In the genomic region with DNA sequence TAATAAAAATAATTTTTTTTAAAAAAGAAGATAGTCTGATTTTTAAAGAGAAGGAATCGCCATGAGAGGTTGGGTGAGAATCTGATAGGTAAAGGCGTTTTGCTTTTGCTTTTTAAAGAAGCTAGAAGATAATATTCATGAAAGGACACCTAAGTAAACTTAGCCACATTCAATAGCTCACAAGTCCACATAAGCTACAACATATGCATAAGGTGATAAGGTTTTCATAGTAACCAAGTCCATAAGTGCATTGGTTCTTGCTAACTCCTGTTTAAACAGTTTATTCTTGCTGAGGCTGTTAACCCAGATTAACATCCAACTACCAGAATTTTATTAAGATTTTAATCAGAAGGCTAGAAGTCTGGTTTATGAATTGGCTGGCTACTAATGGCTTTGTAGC, we compare ENCODE assay signal across 32 cellular contexts.
"Had no signal": no experiment of that assay in that cellular context is flagged by ENCODE, and none has a peak within 500 bp of the region (broad histone marks: within the 10 kb centered on the region; RNA-seq: fewer than 3 reads in every experiment).

No MANE protein-coding gene starts in this region.

- DNase-seq: activated CD4-positive, alpha-beta memory T cell treated with anti-CD3 and anti-CD28 coated beads for 36 hours; activated CD4-positive, alpha-beta T cell treated with anti-CD3 and anti-CD28 coated beads for 36 hours; activated CD4-positive, alpha-beta T cell treated with anti-CD3 and anti-CD28 coated beads, Interleukin-2, amount 10 ng/mL, durations not matched to agents 24 days and 14 days; activated CD4-positive, CD25-positive, alpha-beta regulatory T cell; activated CD4-positive, CD25-positive, alpha-beta regulatory T cell treated with anti-CD3 and anti-CD28 coated beads, Interleukin-2, amount 50 U/mL, for 72 hours; activated CD8-positive, alpha-beta memory T cell treated with anti-CD3 and anti-CD28 coated beads, Interleukin-2, amount 10 ng/mL, durations not matched to agents 7 days and 5 days; activated CD8-positive, alpha-beta memory T cell treated with anti-CD3 and anti-CD28 coated beads, Interleukin-2, amount 50 U/mL, for 4 hours; activated CD8-positive, alpha-beta T cell treated with anti-CD3 and anti-CD28 coated beads, Interleukin-2, amount 10 ng/mL, durations not matched to agents 7 days and 5 days; activated gamma-delta T cell; activated naive CD4-positive, alpha-beta T cell; activated naive CD4-positive, alpha-beta T cell treated with anti-CD3 and anti-CD28 coated beads, Interleukin-2, amount 10 ng/mL, durations not matched to agents 7 days and 5 days; activated naive CD8-positive, alpha-beta T cell treated with anti-CD3 and anti-CD28 coated beads, Interleukin-2, amount 10 ng/mL, durations not matched to agents 7 days and 5 days; activated T-cell treated with anti-CD3 and anti-CD28 coated beads, Interleukin-2, amount 50 U/mL, for 1 hour; activated T-cell treated with anti-CD3 and anti-CD28 coated beads, Interleukin-2, amount 50 U/mL, for 72 hours; central memory CD4-positive, alpha-beta T cell; cerebellar nuclear complex; colonic mucosa; effector CD8-positive, alpha-beta T cell; esophagus squamous epithelium; head of caudate nucleus; T1000 had no signal

- H3K4me3 ChIP-seq: ascending aorta, breast epithelium, cardiac muscle cell, colonic mucosa, esophagus squamous epithelium had no signal

- FAIRE-seq: endometrium, endothelial cell of umbilical vein, frontal cortex had no signal

- H3K4me3 Mint-ChIP-seq: activated CD4-positive, alpha-beta memory T cell treated with anti-CD3 and anti-CD28 coated beads for 36 hours; activated CD4-positive, alpha-beta T cell treated with anti-CD3 and anti-CD28 coated beads for 36 hours; activated CD4-positive, alpha-beta T cell treated with anti-CD3 and anti-CD28 coated beads, Interleukin-2, amount 10 ng/mL, durations not matched to agents 24 days and 14 days; activated CD8-positive, alpha-beta memory T cell treated with anti-CD3 and anti-CD28 coated beads, Interleukin-2, amount 10 ng/mL, durations not matched to agents 7 days and 5 days; activated CD8-positive, alpha-beta T cell treated with anti-CD3 and anti-CD28 coated beads, Interleukin-2, amount 10 ng/mL, durations not matched to agents 7 days and 5 days; activated naive CD4-positive, alpha-beta T cell treated with anti-CD3 and anti-CD28 coated beads, Interleukin-2, amount 10 ng/mL, durations not matched to agents 7 days and 5 days; activated naive CD8-positive, alpha-beta T cell treated with anti-CD3 and anti-CD28 coated beads, Interleukin-2, amount 10 ng/mL, durations not matched to agents 7 days and 5 days; activated T-cell treated with anti-CD3 and anti-CD28 coated beads, Interleukin-2, amount 50 U/mL, for 72 hours; brain; T-helper 1 cell treated with Interleukin-12 subunit alpha and Interleukin-12 subunit beta and Interleukin-4 antibody, amounts not matched to agents 30 μg/mL and 1 μg/mL, for 36 hours; T-helper 2 cell treated with Interferon-gamma antibody and Interleukin-4, amounts not matched to agents 5 μg/mL and 100 μg/mL, for 36 hours had no signal

- H3K9me3 Mint-ChIP-seq: activated CD4-positive, alpha-beta T cell treated with anti-CD3 and anti-CD28 coated beads, Interleukin-2, amount 10 ng/mL, durations not matched to agents 24 days and 14 days; activated naive CD4-positive, alpha-beta T cell treated with anti-CD3 and anti-CD28 coated beads, Interleukin-2, amount 10 ng/mL, durations not matched to agents 7 days and 5 days; brain; T-helper 2 cell treated with Interferon-gamma antibody and Interleukin-4, amounts not matched to agents 5 μg/mL and 100 μg/mL, for 36 hours had no signal

- H3K27ac ChIP-seq: ascending aorta, breast epithelium, cardiac muscle cell, colonic mucosa, epithelial cell of prostate, esophagus squamous epithelium had no signal

- H3K27me3 ChIP-seq: ascending aorta, breast epithelium, cardiac muscle cell, colonic mucosa, esophagus squamous epithelium had no signal

- H3K27me3 Mint-ChIP-seq: activated CD4-positive, alpha-beta memory T cell treated with anti-CD3 and anti-CD28 coated beads for 36 hours; activated CD4-positive, alpha-beta T cell treated with anti-CD3 and anti-CD28 coated beads for 36 hours; activated CD4-positive, alpha-beta T cell treated with anti-CD3 and anti-CD28 coated beads, Interleukin-2, amount 10 ng/mL, durations not matched to agents 24 days and 14 days; activated CD8-positive, alpha-beta memory T cell treated with anti-CD3 and anti-CD28 coated beads, Interleukin-2, amount 10 ng/mL, durations not matched to agents 7 days and 5 days; activated naive CD4-positive, alpha-beta T cell treated with anti-CD3 and anti-CD28 coated beads, Interleukin-2, amount 10 ng/mL, durations not matched to agents 7 days and 5 days; activated naive CD8-positive, alpha-beta T cell treated with anti-CD3 and anti-CD28 coated beads, Interleukin-2, amount 10 ng/mL, durations not matched to agents 7 days and 5 days had no signal

- H3K9me3 ChIP-seq: ascending aorta, breast epithelium, colonic mucosa, esophagus squamous epithelium had no signal

- H3K36me3 ChIP-seq: ascending aorta, breast epithelium, cardiac muscle cell, colonic mucosa, esophagus squamous epithelium had no signal

- H3K4me1 ChIP-seq: ascending aorta, breast epithelium, colonic mucosa had no signal

- H3K36me3 Mint-ChIP-seq: brain had no signal

- H3K27ac Mint-ChIP-seq: activated CD4-positive, alpha-beta memory T cell treated with anti-CD3 and anti-CD28 coated beads for 36 hours; activated CD4-positive, alpha-beta T cell treated with anti-CD3 and anti-CD28 coated beads for 36 hours; activated CD4-positive, alpha-beta T cell treated with anti-CD3 and anti-CD28 coated beads, Interleukin-2, amount 10 ng/mL, durations not matched to agents 24 days and 14 days; activated CD8-positive, alpha-beta memory T cell treated with anti-CD3 and anti-CD28 coated beads, Interleukin-2, amount 10 ng/mL, durations not matched to agents 7 days and 5 days; activated CD8-positive, alpha-beta T cell treated with anti-CD3 and anti-CD28 coated beads, Interleukin-2, amount 10 ng/mL, durations not matched to agents 7 days and 5 days; activated naive CD4-positive, alpha-beta T cell treated with anti-CD3 and anti-CD28 coated beads, Interleukin-2, amount 10 ng/mL, durations not matched to agents 7 days and 5 days; activated naive CD4-positive, alpha-beta T cell treated with anti-CD3 and anti-CD28 coated beads, Interleukin-2, amount 50 U/mL, for 72 hours; activated naive CD8-positive, alpha-beta T cell treated with anti-CD3 and anti-CD28 coated beads, Interleukin-2, amount 10 ng/mL, durations not matched to agents 7 days and 5 days; T-helper 1 cell treated with Interleukin-12 subunit alpha and Interleukin-12 subunit beta and Interleukin-4 antibody, amounts not matched to agents 30 μg/mL and 1 μg/mL, for 36 hours; T-helper 2 cell treated with Interferon-gamma antibody and Interleukin-4, amounts not matched to agents 5 μg/mL and 100 μg/mL, for 36 hours had no signal

- ATAC-seq: activated CD4-positive, alpha-beta T cell treated with anti-CD3 and anti-CD28 coated beads for 36 hours; activated CD8-positive, alpha-beta memory T cell treated with anti-CD3 and anti-CD28 coated beads, Interleukin-2, amount 10 ng/mL, durations not matched to agents 7 days and 5 days; activated CD8-positive, alpha-beta T cell treated with anti-CD3 and anti-CD28 coated beads, Interleukin-2, amount 10 ng/mL, durations not matched to agents 7 days and 5 days; activated naive CD4-positive, alpha-beta T cell treated with anti-CD3 and anti-CD28 coated beads, Interleukin-2, amount 50 U/mL, for 72 hours; activated T-cell treated with anti-CD3 and anti-CD28 coated beads, Interleukin-2, amount 50 U/mL, for 72 hours had no signal
